37 cellular contexts compared by ENCODE assay signal in genomic region chr16:31225193-31225592, GRCh38. TPM values are rescaled to one million over a fixed set of nuclear protein-coding genes. Genes with fewer than 3 reads are reported as not detected.
"Had no signal": no experiment of that assay in that cellular context is flagged by ENCODE, and none has a peak within 500 bp of the region (broad histone marks: within the 10 kb centered on the region; RNA-seq: fewer than 3 reads in every experiment).

No MANE protein-coding gene starts in this region.

- H3K27ac ChIP-seq: body of pancreas, breast epithelium, cardiac muscle cell, colonic mucosa, epithelial cell of prostate, esophagus squamous epithelium, gastroesophageal sphincter, heart right ventricle, WERI-Rb-1 had no signal

- H3K27me3 ChIP-seq: body of pancreas, breast epithelium, colonic mucosa had no signal

- ATAC-seq: activated CD4-positive, CD25-positive, alpha-beta regulatory T cell treated with anti-CD3 and anti-CD28 coated beads, Interleukin-2, amount 50 U/mL, for 24 hours; activated CD8-positive, alpha-beta T cell treated with anti-CD3 and anti-CD28 coated beads for 36 hours; activated T-cell treated with anti-CD3 and anti-CD28 coated beads, Interleukin-2, amount 50 U/mL, for 4 hours; activated T-helper 17 cell treated with anti-CD3 and anti-CD28 coated beads, Interleukin-2, amount 50 U/mL, for 72 hours; body of pancreas; gastroesophageal sphincter; heart right ventricle had no signal

- H3K4me1 Mint-ChIP-seq: activated B cell treated with CpG ODN at 0.5 μM for 24 hours; activated T-helper 17 cell treated with anti-CD3 and anti-CD28 coated beads, Interleukin-2, amount 50 U/mL, for 72 hours had no signal

- DNase-seq: activated B cell treated with CpG ODN at 0.5 μM for 24 hours; activated CD4-positive, alpha-beta T cell treated with anti-CD3 and anti-CD28 coated beads for 48 hours; activated CD4-positive, alpha-beta T cell treated with anti-CD3 and anti-CD28 coated beads, Interleukin-2, amount 50 U/mL, for 1 hour; activated CD4-positive, alpha-beta T cell treated with anti-CD3 and anti-CD28 coated beads, Interleukin-2, amount 50 U/mL, for 48 hours; activated CD8-positive, alpha-beta memory T cell treated with anti-CD3 and anti-CD28 coated beads for 24 hours; activated CD8-positive, alpha-beta T cell treated with anti-CD3 and anti-CD28 coated beads for 36 hours; activated effector memory CD4-positive, alpha-beta T cell treated with Interleukin-2 at 50 U/mL for 16 hours; activated gamma-delta T cell treated with Interleukin-2 at 50 U/mL for 16 hours; activated naive CD4-positive, alpha-beta T cell treated with anti-CD3 and anti-CD28 coated beads, Interleukin-2, amount 50 U/mL, for 16 hours; activated naive CD4-positive, alpha-beta T cell treated with Interleukin-2 at 50 U/mL for 16 hours; activated T-cell treated with anti-CD3 and anti-CD28 coated beads, Interleukin-2, amount 50 U/mL, for 4 hours; amygdala; body of pancreas; central memory CD4-positive, alpha-beta T cell; cerebellar nuclear complex; colonic mucosa; effector CD8-positive, alpha-beta T cell; esophagus squamous epithelium; foreskin melanocyte; heart right ventricle; T1000; WERI-Rb-1 had no signal

- H3K27ac Mint-ChIP-seq: activated B cell treated with CpG ODN at 0.5 μM for 24 hours; activated CD8-positive, alpha-beta T cell treated with anti-CD3 and anti-CD28 coated beads for 36 hours; activated naive CD8-positive, alpha-beta T cell; activated T-helper 17 cell treated with anti-CD3 and anti-CD28 coated beads, Interleukin-2, amount 50 U/mL, for 72 hours; T-helper 1 cell treated with Interleukin-12 subunit alpha and Interleukin-12 subunit beta and Interleukin-4 antibody, amounts not matched to agents 30 μg/mL and 1 μg/mL, for 36 hours; T-helper 2 cell treated with Interferon-gamma antibody and Interleukin-4, amounts not matched to agents 5 μg/mL and 100 μg/mL, for 36 hours had no signal

- H3K9me3 ChIP-seq: body of pancreas, breast epithelium, colonic mucosa, esophagus squamous epithelium, gastroesophageal sphincter, heart right ventricle had no signal

- H3K36me3 ChIP-seq: breast epithelium, cardiac muscle cell, colonic mucosa, esophagus squamous epithelium, gastroesophageal sphincter, heart right ventricle, WERI-Rb-1 had no signal

- H3K36me3 Mint-ChIP-seq: activated naive CD8-positive, alpha-beta T cell had no signal

- H3K4me3 Mint-ChIP-seq: activated B cell treated with CpG ODN at 0.5 μM for 24 hours; activated CD8-positive, alpha-beta T cell treated with anti-CD3 and anti-CD28 coated beads for 36 hours; activated naive CD8-positive, alpha-beta T cell; activated T-cell treated with anti-CD3 and anti-CD28 coated beads, Interleukin-2, amount 50 U/mL, for 4 hours; activated T-helper 17 cell treated with anti-CD3 and anti-CD28 coated beads, Interleukin-2, amount 50 U/mL, for 72 hours; T-helper 1 cell treated with Interleukin-12 subunit alpha and Interleukin-12 subunit beta and Interleukin-4 antibody, amounts not matched to agents 30 μg/mL and 1 μg/mL, for 36 hours; T-helper 2 cell treated with Interferon-gamma antibody and Interleukin-4, amounts not matched to agents 5 μg/mL and 100 μg/mL, for 36 hours had no signal

- H3K4me1 ChIP-seq: body of pancreas, breast epithelium, colonic mucosa, gastroesophageal sphincter had no signal

- H3K4me3 ChIP-seq: body of pancreas, breast epithelium, cardiac muscle cell, colonic mucosa, esophagus squamous epithelium, gastroesophageal sphincter, heart right ventricle had no signal

RNA-seq across cellular contexts. Expression of gene PYDC1, which starts 8.3 kb away (rescaled TPM):
- total RNA-seq: activated B cell treated with CpG ODN at 0.5 μM for 24 hours; activated CD8-positive, alpha-beta T cell treated with anti-CD3 and anti-CD28 coated beads for 36 hours; activated T-cell treated with anti-CD3 and anti-CD28 coated beads, Interleukin-2, amount 50 U/mL, for 4 hours; aorta; body of pancreas; breast epithelium; cardiac muscle cell; colonic mucosa; dermis microvascular lymphatic vessel endothelial cell; endothelial cell of umbilical vein; esophagus squamous epithelium; fibroblast of lung; fibroblast of villous mesenchyme; glomerular endothelial cell; heart right ventricle had no signal

RNA-seq across cellular contexts. Expression of gene TRIM72, which starts 11.3 kb away (rescaled TPM):
- total RNA-seq: activated CD8-positive, alpha-beta T cell treated with anti-CD3 and anti-CD28 coated beads for 36 hours; activated T-cell treated with anti-CD3 and anti-CD28 coated beads, Interleukin-2, amount 50 U/mL, for 4 hours; body of pancreas; dermis microvascular lymphatic vessel endothelial cell; endothelial cell of umbilical vein; esophagus squamous epithelium; fibroblast of lung; fibroblast of villous mesenchyme; glomerular endothelial cell had no signal

RNA-seq across cellular contexts. Expression of gene ITGAM, which starts 34.6 kb away (rescaled TPM):
- total RNA-seq: cardiac muscle cell, endothelial cell of umbilical vein, fibroblast of lung, fibroblast of villous mesenchyme had no signal
